In genomic region chr7:20328692-20329091, GRCh38 we compare ENCODE assay signal across 14 cellular contexts. TPM values are rescaled to one million over a fixed set of nuclear protein-coding genes. Genes with fewer than 3 reads are reported as not detected.
DNase-seq lines count a peak whose midpoint lies in the region; ATAC-seq, FAIRE-seq and TF ChIP-seq lines count a peak whose summit lies in the region.
"Had no signal": no experiment of that assay in that cellular context is flagged by ENCODE, and none has a peak within 500 bp of the region (broad histone marks: within the 10 kb centered on the region; RNA-seq: fewer than 3 reads in every experiment).

No MANE protein-coding gene starts in this region.

- no peak for TF ChIP-seq EP300 in GM12878 (IDR thresholded peaks at IDR 0.05; ENCODE audit: borderline replicate concordance in 1 of 2, control insufficient read depth in 1 of 2, low read depth in 2 of 2, low read length in 2 of 2)
- no peak for TF ChIP-seq EP300 in stomach (IDR thresholded peaks at IDR 0.05)

- H3K4me1 ChIP-seq in HUES6 (ENCODE audit: control insufficient read depth, insufficient read depth, low read length) (peaks cover 11% of the 10 kb centered on the region), GM12878 (ENCODE audit: control insufficient read depth, insufficient read depth, low read length) (peaks cover 19% of the 10 kb centered on the region), iPS-18a (ENCODE audit: control insufficient read depth, low read depth, low read length) (peaks cover 14% of the 10 kb centered on the region), stomach (peaks cover 0 to 26% (median 18%) of the 10 kb centered on the region in 4 donors), small intestine (ENCODE audit: control insufficient read depth in 2 of 2, insufficient read depth in 1 of 2, low read depth in 1 of 2, low read length in 1 of 2) (no peaks in the 10 kb centered on the region)

- RAD21 ChIA-PET in GM12878 (lab: Charles Lee; ENCODE audit: unreplicated experiment), result interaction anchor here (0.7 to 3.0 kb wide), 17 partner anchors 12 to 615 kb away, joined by 3 to 24 read pairs (median 9); partner anchors contain the start of gene MACC1

- TF ChIP-seq CTCF in GM12878 (IDR thresholded peaks at IDR 0.05 in 2 of 3, conservative IDR thresholded peaks at IDR 0.05 in 1 of 3; ENCODE audit: control insufficient read depth in 2 of 3, extremely low read depth in 1 of 3, insufficient read depth in 1 of 3, low read depth in 3 of 3, low read length in 3 of 3) (no peak), stomach (IDR thresholded peaks at IDR 0.05) (no peak), coronary artery (IDR thresholded peaks at IDR 0.05) (no peak)

- DNase-seq in GM12878 (ENCODE audit: low read depth, low spot score) (no peak), stomach (no peak), coronary artery (ENCODE audit: low spot score) (no peak), small intestine (no peak)
- DNase-seq: DMS153, GOT3, NCI-H1092 treated with DMSO at 0.1 percent for 48 hours, NCI-H2171 treated with DMSO at 0.1 percent for 48 hours, trophoblast cell had no signal

- no peak overlapping the region for H2AFZ ChIP-seq in GM12878 (ENCODE audit: control insufficient read depth, low read depth, low read length)

- TF ChIP-seq POLR2A in GM12878 (IDR thresholded peaks at IDR 0.05; ENCODE audit: low read depth, low read length), result no peak
- TF ChIP-seq POLR2A in stomach (IDR thresholded peaks at IDR 0.05), result no peak

- intact Hi-C loops in GM12878 (cut with micrococcal nuclease; ENCODE audit: unreplicated experiment) (loop anchor here (1.0 to 5.0 kb wide), 6 partner anchors 28 to 621 kb away; partner anchors contain the start of genes MACC1 and POLR1F), stomach (cut with DNase I; ENCODE audit: low total_unique reads) (no loop called here)

- peak; percentile 13 for FAIRE-seq in GM12878 (lab: Jason Lieb, UNC)
- no peak for FAIRE-seq in small intestine (lab: Jason Lieb, UNC)

- H3K27ac ChIP-seq in HUES6 (ENCODE audit: low read depth, low read length) (no peak overlapping the region), GM12878 (ENCODE audit: control insufficient read depth, insufficient read depth) (peak overlapping the region; percentile 9; the same call in 1 of the 2 replicates), iPS-18a (ENCODE audit: low read length) (no peak overlapping the region), stomach (peak overlapping the region in 3 of 5 donors; percentile 88 to 96 (median 90)), coronary artery (no peak overlapping the region), small intestine (ENCODE audit: low read depth in 1 of 2, low read length in 1 of 2) (no peak overlapping the region)

- WGBS in GM12878 (ENCODE audit: insufficient coverage, insufficient replicate concordance, low lambda C conversion rate, missing lambda C conversion rate), result 100% methylated on average over 1 of the region's 1 CpG
- 94 to 98% (median 98%) methylated on average over 1 of the region's 1 CpG for WGBS in stomach, 5 donors
- 93 to 97% (median 97%) methylated on average over 1 of the region's 1 CpG for WGBS in small intestine, 3 donors

- no TSS peak for BruUV-seq in GM12878 (replicated peaks; lab: Mats Ljungman, UMichigan)

- POLR2A ChIA-PET in GM12878 (lab: Charles Lee), result interaction anchor here (0.7 to 3.8 kb wide), 10 partner anchors 9 to 298 kb away, joined by 3 to 25 read pairs (median 10); no protein-coding TSS in a partner anchor

- H3K9ac ChIP-seq in HUES6 (ENCODE audit: low read length) (no peak overlapping the region), GM12878 (ENCODE audit: control insufficient read depth, insufficient read depth, low read length) (no peak overlapping the region), iPS-18a (ENCODE audit: low read length) (peak overlapping the region; percentile 89)

- peaks cover 17% of the 10 kb centered on the region for H3K27me3 ChIP-seq in HUES6 (ENCODE audit: control insufficient read depth, insufficient read depth, low read length)
- H3K27me3 ChIP-seq in GM12878 (replicated peaks in 1 of 2; ENCODE audit: control insufficient read depth in 2 of 2, insufficient read depth in 2 of 2, low read length in 1 of 2), result no peaks in the 10 kb centered on the region; a peak in 1 of 4 replicates
- H3K27me3 ChIP-seq in iPS-18a (ENCODE audit: control insufficient read depth, insufficient read depth, low read length), result peaks cover 11% of the 10 kb centered on the region
- peaks cover 0 to 16% (median 0%) of the 10 kb centered on the region in 3 donors for H3K27me3 ChIP-seq in stomach
- no peaks in the 10 kb centered on the region for H3K27me3 ChIP-seq in small intestine (ENCODE audit: control insufficient read depth in 2 of 2, insufficient read depth in 2 of 2, low read length in 2 of 2)

- H3K4me3 ChIP-seq in HUES6 (ENCODE audit: low read depth, low read length), result peak overlapping the region; percentile 84; the same call in 1 of the 2 replicates
- H3K4me3 ChIP-seq in GM12878, result no peak overlapping the region
- H3K4me3 ChIP-seq in iPS-18a (ENCODE audit: low read length), result peak overlapping the region; percentile 70
- no peak overlapping the region for H3K4me3 ChIP-seq in stomach
- H3K4me3 ChIP-seq in coronary artery, result no peak overlapping the region
- H3K4me3 ChIP-seq in small intestine (ENCODE audit: low read depth in 1 of 2, low read length in 2 of 2), result no peak overlapping the region

- H3K4me2 ChIP-seq in GM12878 (ENCODE audit: control insufficient read depth, insufficient read depth), result peak overlapping the region; percentile 7; the same call in 1 of the 2 replicates

- SMC1A ChIA-PET in GM12878 (lab: Charles Lee; ENCODE audit: uncharacterized antibody, unreplicated experiment), result interaction anchor here (1.3 to 4.8 kb wide), 12 partner anchors 8 to 269 kb away, joined by 4 to 129 read pairs (median 12); no protein-coding TSS in a partner anchor

- H3K79me2 ChIP-seq in GM12878 (ENCODE audit: control insufficient read depth, insufficient read depth, low read length), result peaks cover 5% of the 10 kb centered on the region

- H3K9me3 ChIP-seq in HUES6 (ENCODE audit: control insufficient read depth, insufficient read depth, low read depth, low read length) (no peaks in the 10 kb centered on the region), GM12878 (replicated peaks; ENCODE audit: control insufficient read depth, insufficient read depth, low read length) (no peaks in the 10 kb centered on the region), iPS-18a (ENCODE audit: control insufficient read depth, low read depth, low read length) (no peaks in the 10 kb centered on the region), stomach (no peaks in the 10 kb centered on the region), small intestine (ENCODE audit: control insufficient read depth, low read depth) (no peaks in the 10 kb centered on the region)

- H3K36me3 ChIP-seq in HUES6 (ENCODE audit: control insufficient read depth, insufficient read depth, low read length) (no peaks in the 10 kb centered on the region), GM12878 (ENCODE audit: control insufficient read depth in 2 of 2, insufficient read depth in 2 of 2, low read length in 1 of 2) (no peaks in the 10 kb centered on the region), iPS-18a (ENCODE audit: control insufficient read depth, low read depth, low read length) (no peaks in the 10 kb centered on the region), stomach (no peaks in the 10 kb centered on the region), small intestine (ENCODE audit: control insufficient read depth in 2 of 2, insufficient read depth in 2 of 2, low read length in 2 of 2) (no peaks in the 10 kb centered on the region)

- H4K20me1 ChIP-seq in GM12878 (ENCODE audit: control insufficient read depth, insufficient read depth), result no peaks in the 10 kb centered on the region

- CTCF ChIA-PET in GM12878 (lab: Yijun Ruan, JAX), result interaction anchor here (0.5 to 5.9 kb wide), 9 partner anchors 9 to 270 kb away, joined by 3 to 91 read pairs (median 4); partner anchors contain the start of gene MACC1

- in situ Hi-C loops in GM12878 (cut with MboI), result no loop called here

- no peak for ATAC-seq in GM12878
- ATAC-seq in GM21367 (IDR thresholded peaks at IDR 0.05; ENCODE audit: unreplicated experiment), result no peak
- ATAC-seq in HG02884 (IDR thresholded peaks at IDR 0.05; ENCODE audit: unreplicated experiment), result no peak
- ATAC-seq: stimulated activated effector memory CD8-positive, alpha-beta T cell treated with anti-CD3 and anti-CD28 coated beads, Interleukin-12 subunit alpha, Interleukin-12 subunit beta, amount 100 ng/mL, for 72 hours had no signal

- no peak for TF ChIP-seq RAD21 in GM12878 (IDR thresholded peaks at IDR 0.05; ENCODE audit: insufficient read depth, low read depth, low read length)

TF ChIP-seq in GM12878, 131 proteins besides CTCF, POLR2A, EP300 and RAD21 (continues in another document):
- TF ChIP-seq SP1 (IDR thresholded peaks at IDR 0.05; ENCODE audit: low read depth, low read length), result no peak

RNA-seq across cellular contexts. Expression of gene ITGB8, which starts 2.0 kb away (rescaled TPM):
- 157 and 162 TPM in 2 replicates for total RNA-seq in GM12878 (2013; cell fraction: nucleolus; rRNA removed)
- total RNA-seq in GM12878 (2014; rRNA removed), result 3.1 and 3.9 TPM in 2 replicates
- 3.0 TPM in 2 replicates for total RNA-seq in GM12878 (2014; rRNA removed; fragmentation: Illumina TruSeq; extraction: Trizol)
- total RNA-seq in GM12878 (2021), result 3.0 and 3.2 TPM in 2 replicates
- polyA plus RNA-seq in GM12878 (2011; ENCODE audit: low read depth), result 0.29 TPM
- 26.2 and 45.6 TPM in 2 replicates for polyA plus RNA-seq in GM12878 (2011; rRNA removed)
- 10.0 and 11.0 TPM in 2 replicates for polyA plus RNA-seq in GM12878 (2011; cell fraction: cytosol; rRNA removed)
- polyA plus RNA-seq in GM12878 (2011; cell fraction: nucleus; rRNA removed), result 59.4 and 69.9 TPM in 2 replicates
- 0.55 and 0.60 TPM in 2 replicates for polyA plus RNA-seq in GM12878 (2012)
- 1.6 and 2.2 TPM in 2 replicates for polyA plus RNA-seq in GM12878 (2014; fragmentation: Illumina TruSeq; extraction: Trizol)
- under 1 TPM; 0.37 to 0.40 TPM for polyA plus RNA-seq in GM12878 (2014; fragmentation: Nextera tagmentation; extraction: Ambion mirVana)
- polyA plus RNA-seq in GM12878 (2014; rRNA removed), result 1.4 TPM in 2 replicates
- 1 to 10 TPM in 1 of 2 experiments, under 1 TPM in 1; 0.95 to 1.4 TPM for polyA plus RNA-seq in GM12878 (2016; fragmentation: Nextera tagmentation; extraction: Ambion mirVana)
- polyA minus RNA-seq in GM12878 (2011; rRNA and poly(A)+ RNA removed), result 119 and 122 TPM in 2 replicates
- 24.3 and 26.2 TPM in 2 replicates for polyA minus RNA-seq in GM12878 (2011; cell fraction: cytosol; rRNA and poly(A)+ RNA removed)
- polyA minus RNA-seq in GM12878 (2011; cell fraction: nucleus; rRNA and poly(A)+ RNA removed), result 168 and 290 TPM in 2 replicates
- 10 to 100 TPM in 3 of 5 donors, 1 to 10 TPM in 2; 5.4 to 31.9 (median 24.6) TPM for total RNA-seq in stomach
- polyA plus RNA-seq in stomach, result 1 to 10 TPM; 1.1 to 2.5 (median 1.9) TPM
- 1 to 10 TPM in 1 of 3 donors, under 1 TPM in 2; 0.45 to 3.3 (median 0.54) TPM for polyA plus RNA-seq in small intestine

Comparison
In these comparisons a context has a peak if more than half of its experiments do, and no peak if none do; other contexts are left out.
1. H3K27ac ChIP-seq: peak in GM12878 (single experiment) and stomach (3 of 5); none in HUES6 (single experiment), iPS-18a (single experiment), coronary artery (0 of 2) and small intestine (0 of 2).
2. H3K4me3 ChIP-seq: peak in HUES6 (single experiment) and iPS-18a (single experiment); none in GM12878 (single experiment), stomach (0 of 4), coronary artery (single experiment) and small intestine (0 of 2).